In the genomic region with DNA sequence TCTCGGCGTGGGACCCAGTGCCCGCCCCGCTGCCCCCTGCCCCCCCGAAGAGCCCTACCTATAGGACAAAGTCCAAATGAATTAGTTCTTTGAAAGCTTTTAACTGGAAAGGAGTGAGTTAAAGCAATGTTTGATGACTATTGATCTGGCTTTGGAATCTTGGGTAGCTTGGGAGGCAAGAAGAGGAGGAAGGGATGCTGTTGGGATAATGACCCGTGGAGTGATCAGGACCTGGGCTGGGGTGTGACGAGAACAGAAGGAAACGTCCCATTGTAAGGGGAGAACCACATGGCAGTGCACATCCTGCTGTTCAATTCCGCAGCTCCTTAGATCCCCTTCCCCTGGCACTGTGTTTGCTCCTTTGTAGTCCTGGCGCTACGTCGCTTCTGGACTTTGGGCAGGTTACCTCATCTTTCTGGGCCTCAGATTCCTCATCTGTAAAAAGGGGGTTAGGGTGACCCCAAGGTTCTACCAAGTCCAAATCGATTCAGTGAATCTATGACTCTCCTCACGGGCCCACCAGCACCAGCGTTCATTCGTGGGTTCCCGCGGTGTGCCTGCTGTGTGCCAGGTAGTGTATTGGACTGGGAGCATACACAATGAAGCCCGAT, we compare ENCODE assay signal across 8 cellular contexts. TPM values are rescaled to one million over a fixed set of nuclear protein-coding genes. Genes with fewer than 3 reads are reported as not detected.
A peak's percentile ranks its signal among the peaks of the same experiment; 100 is the strongest.
DNase-seq lines count a peak whose midpoint lies in the region; ATAC-seq, FAIRE-seq and TF ChIP-seq lines count a peak whose summit lies in the region.

No MANE protein-coding gene starts in this region.

- CTCF ChIA-PET in AG04449 (lab: Yijun Ruan, JAX): interaction anchor here (0.8 to 4.8 kb wide), 27 partner anchors 9 to 454 kb away, joined by 3 to 31 read pairs (median 7); partner anchors contain the start of genes LMBRD2 and SKP2

- TF ChIP-seq CTCF in AG04449 (IDR thresholded peaks at IDR 0.05; ENCODE audit: insufficient read depth, low read length, missing control alignments): no peak
- no peak for TF ChIP-seq CTCF in kidney (IDR thresholded peaks at IDR 0.05; ENCODE audit: borderline replicate concordance, extremely low read depth, insufficient read depth)

- H3K27ac ChIP-seq in HUES6 (ENCODE audit: low read depth, low read length): peak overlapping the region; percentile 45; the same call in 1 of the 2 replicates
- H3K27ac ChIP-seq in adipose tissue (ENCODE audit: low read depth, low read length): peak overlapping the region; percentile 57
- peak overlapping the region; percentile 92 to 93 for H3K27ac ChIP-seq in kidney (ENCODE audit: low read depth in 2 of 2, low read length in 2 of 2)

- 24 to 56% (median 53%) methylated on average over 19 of the region's 19 CpGs for WGBS in adipose tissue, 3 donors

- no peak for FAIRE-seq in kidney (lab: Jason Lieb, UNC)

- POLR2A ChIA-PET in AG04449 (lab: Yijun Ruan, JAX): interaction anchor here (0.6 to 2.2 kb wide), 2 partner anchors 18 to 91 kb away, joined by 3 to 8 read pairs; partner anchors contain the start of genes LMBRD2 and SKP2

- H3K9ac ChIP-seq in HUES6 (ENCODE audit: low read length) (peak overlapping the region; percentile 37), kidney (ENCODE audit: low read length in 2 of 2) (peak overlapping the region; percentile 1 to 14)

- peak overlapping the region; percentile 78 for H3K4me3 ChIP-seq in AG04449 (ENCODE audit: low read depth, low read length)
- peak overlapping the region; percentile 78 for H3K4me3 ChIP-seq in HUES6 (ENCODE audit: low read depth, low read length)
- H3K4me3 ChIP-seq in kidney (ENCODE audit: low read length in 2 of 2): peak overlapping the region; percentile 73 to 77

- peaks cover 19% of the 10 kb centered on the region for H3K27me3 ChIP-seq in HUES6 (ENCODE audit: control insufficient read depth, insufficient read depth, low read length)

- H3K9me3 ChIP-seq in HUES6 (ENCODE audit: control insufficient read depth, insufficient read depth, low read depth, low read length) (peaks cover 6% of the 10 kb centered on the region), kidney (ENCODE audit: control insufficient read depth in 1 of 2, low read length in 2 of 2) (no peaks in the 10 kb centered on the region)

- DNase-seq in AG04449 (ENCODE audit: low read depth, low spot score): no peak
- peak; percentile 61 for DNase-seq in kidney
- peak; percentile 26 for DNase-seq in stimulated activated CD8-positive, alpha-beta memory T cell treated with anti-CD3 and anti-CD28 coated beads, Interleukin-4, amount 100 ng/mL, for 48 hours

- peaks cover 23% of the 10 kb centered on the region; the same call in 1 of the 2 replicates for H3K4me1 ChIP-seq in HUES6 (ENCODE audit: control insufficient read depth, insufficient read depth, low read length)
- H3K4me1 ChIP-seq in kidney (ENCODE audit: control insufficient read depth in 1 of 2, insufficient read depth in 1 of 2, low read depth in 1 of 2, low read length in 2 of 2): peaks cover 13 to 22% of the 10 kb centered on the region in 2 donors

- intact Hi-C loops in kidney (cut with DNase I): no loop called here

- no peak for ATAC-seq in HG03135 (IDR thresholded peaks at IDR 0.05; ENCODE audit: unreplicated experiment)
- ATAC-seq in GM18907 (IDR thresholded peaks at IDR 0.05; ENCODE audit: unreplicated experiment): no peak
- no peak for ATAC-seq in HG03097 (IDR thresholded peaks at IDR 0.05; ENCODE audit: low FRiP score, unreplicated experiment)

- H3K36me3 ChIP-seq in HUES6 (ENCODE audit: control insufficient read depth, insufficient read depth, low read length) (no peaks in the 10 kb centered on the region), kidney (ENCODE audit: control insufficient read depth in 1 of 2, insufficient read depth in 2 of 2, low read length in 2 of 2) (no peaks in the 10 kb centered on the region)

RNA-seq across cellular contexts. Expression of gene NADK2, which starts 0.9 kb away (rescaled TPM):
- polyA plus RNA-seq in adipose tissue: 10 to 100 TPM in 2 of 3 donors, 1 to 10 TPM in 1; 9.0 to 17.1 (median 14.5) TPM
- total RNA-seq in kidney: 27.9 TPM
- 15.4 TPM for polyA plus RNA-seq in kidney (ENCODE audit: insufficient read depth, low read depth, low replicate concordance)

RNA-seq across cellular contexts. Expression of gene RANBP3L, which starts 59.1 kb away (rescaled TPM):
- polyA plus RNA-seq in adipose tissue: 1 to 10 TPM in 1 of 3 donors, under 1 TPM in 2; 0.05 to 1.2 (median 0.12) TPM
- total RNA-seq in kidney: 7.1 TPM
- polyA plus RNA-seq in kidney (ENCODE audit: insufficient read depth, low read depth, low replicate concordance): 8.7 TPM
